In genomic region chr7:33191326-33191725, GRCh38 we compare ENCODE assay signal across 9 cellular contexts.
DNase-seq lines count a peak whose midpoint lies in the region; ATAC-seq and TF ChIP-seq lines count a peak whose summit lies in the region.
"Had no signal": no experiment of that assay in that cellular context is flagged by ENCODE, and none has a peak within 500 bp of the region (broad histone marks: within the 10 kb centered on the region; RNA-seq: fewer than 3 reads in every experiment).

No MANE protein-coding gene starts in this region.

- no peaks in the 10 kb centered on the region for H3K36me3 Mint-ChIP-seq in activated B cell treated with CpG ODN at 0.5 μM for 24 hours (ENCODE audit: low read depth)
- H3K36me3 Mint-ChIP-seq in HFFc6 (ENCODE audit: low read depth) = no peaks in the 10 kb centered on the region

- DNase-seq in ACHN = peak; percentile 11
- no peak for DNase-seq in activated B cell treated with CpG ODN at 0.5 μM for 24 hours
- no peak for DNase-seq in hippocampal formation (lab: John Stamatoyannopoulos, UW)
- DNase-seq in ecto neural progenitor cell (ENCODE audit: low spot score) = no peak
- DNase-seq in HFFc6 = no peak
- no peak for DNase-seq in occipital lobe (lab: John Stamatoyannopoulos, UW)

- POLR2A ChIA-PET in activated B cell treated with CpG ODN at 0.5 μM for 24 hours (lab: Charles Lee) = no interaction called here

- H3K27me3 Mint-ChIP-seq in activated B cell treated with CpG ODN at 0.5 μM for 24 hours (no peaks in the 10 kb centered on the region), HFFc6 (ENCODE audit: insufficient read depth) (no peaks in the 10 kb centered on the region)

- peaks cover 3% of the 10 kb centered on the region for H3K9me3 Mint-ChIP-seq in activated B cell treated with CpG ODN at 0.5 μM for 24 hours
- no peaks in the 10 kb centered on the region for H3K9me3 Mint-ChIP-seq in HFFc6
- H3K9me3 Mint-ChIP-seq: T-helper 1 cell treated with Interleukin-12 subunit alpha and Interleukin-12 subunit beta and Interleukin-4 antibody, amounts not matched to agents 30 μg/mL and 1 μg/mL, for 36 hours had no signal

- TF ChIP-seq CTCF in activated B cell treated with CpG ODN at 0.5 μM for 24 hours (IDR thresholded peaks at IDR 0.05) (no peak), HFFc6 (IDR thresholded peaks at IDR 0.05) (no peak)

- in situ Hi-C loops in ACHN (cut with HindIII; ENCODE audit: low pct_ligation_motif_present, low pct_unique_long_range_greater_than_20kb, low sequenced_read_pairs) = no loop called here

- H3K27ac Mint-ChIP-seq in activated B cell treated with CpG ODN at 0.5 μM for 24 hours (no peak overlapping the region), HFFc6 (no peak overlapping the region)
- H3K27ac Mint-ChIP-seq: T-helper 1 cell treated with Interleukin-12 subunit alpha and Interleukin-12 subunit beta and Interleukin-4 antibody, amounts not matched to agents 30 μg/mL and 1 μg/mL, for 36 hours had no signal

- H3K4me3 Mint-ChIP-seq in activated B cell treated with CpG ODN at 0.5 μM for 24 hours = peak overlapping the region; percentile 20
- H3K4me3 Mint-ChIP-seq in HFFc6 = no peak overlapping the region
- H3K4me3 Mint-ChIP-seq: T-helper 1 cell treated with Interleukin-12 subunit alpha and Interleukin-12 subunit beta and Interleukin-4 antibody, amounts not matched to agents 30 μg/mL and 1 μg/mL, for 36 hours had no signal

- CTCF ChIA-PET in activated B cell treated with CpG ODN at 0.5 μM for 24 hours (lab: Charles Lee) = no interaction called here

- H3K4me1 Mint-ChIP-seq in activated B cell treated with CpG ODN at 0.5 μM for 24 hours (peaks cover 32% of the 10 kb centered on the region), HFFc6 (ENCODE audit: low read depth) (peaks cover 25% of the 10 kb centered on the region)

- ATAC-seq in GM18909 (IDR thresholded peaks at IDR 0.05; ENCODE audit: poor library complexity, unreplicated experiment) (peak; percentile 76), HG03095 (IDR thresholded peaks at IDR 0.05; ENCODE audit: unreplicated experiment) (peak; percentile 77), activated B cell treated with CpG ODN at 0.5 μM for 24 hours (ENCODE audit: low read depth) (peak; percentile 54)

- intact Hi-C loops in activated B cell treated with CpG ODN at 0.5 μM for 24 hours (cut with micrococcal nuclease) = no loop called here
